In genomic region chr15:79380755-79381499, GRCh38 we compare ENCODE assay signal across 8 cellular contexts. TPM values are rescaled to one million over a fixed set of nuclear protein-coding genes. Genes with fewer than 3 reads are reported as not detected.
DNase-seq lines count a peak whose midpoint lies in the region; ATAC-seq and TF ChIP-seq lines count a peak whose summit lies in the region.

No MANE protein-coding gene starts in this region.

- no peak overlapping the region for H3K27ac ChIP-seq in left lung

- POLR2A ChIA-PET in GM10248 (lab: Yijun Ruan, JAX) = no interaction called here

- no peak overlapping the region for H3K4me3 ChIP-seq in left lung

- peak; percentile 86 for TF ChIP-seq CTCF in GM10248 (IDR thresholded peaks at IDR 0.05; ENCODE audit: control extremely low read depth, extremely low read depth, low read depth, missing control alignments)
- TF ChIP-seq CTCF in left lung (IDR thresholded peaks at IDR 0.05) = peak; percentile 80 to 86

- no peaks in the 10 kb centered on the region for H3K36me3 ChIP-seq in left lung

- CTCF ChIA-PET in GM10248 (lab: Yijun Ruan, JAX) = interaction anchor here (0.5 to 9.0 kb wide), 44 partner anchors 8 to 1395 kb away, joined by 3 to 162 read pairs (median 4); partner anchors contain the start of gene MINAR1

- no peaks in the 10 kb centered on the region for H3K27me3 ChIP-seq in left lung

- no peaks in the 10 kb centered on the region for H3K9me3 ChIP-seq in left lung

- intact Hi-C loops in left lung (cut with DNase I) = no loop called here

- DNase-seq in GM10248 (ENCODE audit: extremely low spot score) (peak; percentile 72), NCI-H226 (peak; percentile 39), cerebellum (ENCODE audit: low spot score) (peak; percentile 78), left lung (peak in 1 of 2 donors; percentile 66)
- DNase-seq in activated CD4-positive, alpha-beta T cell treated with anti-CD3 and anti-CD28 coated beads for 1 hour = peak; percentile 58
- DNase-seq in stimulated activated CD4-positive, alpha-beta T cell treated with anti-CD3 and anti-CD28 coated beads, Interleukin-4, amount 100 ng/mL, for 48 hours (ENCODE audit: low read depth in 2 of 2) = peak; percentile 66 to 81

- H3K4me1 ChIP-seq in left lung = no peaks in the 10 kb centered on the region

- ATAC-seq in HG02973 (IDR thresholded peaks at IDR 0.05; ENCODE audit: unreplicated experiment) = peak; percentile 73
- ATAC-seq in left lung = peak; percentile 96
- ATAC-seq in GM21526 (IDR thresholded peaks at IDR 0.05; ENCODE audit: low FRiP score, unreplicated experiment) = no peak

RNA-seq across cellular contexts. Expression of gene MINAR1, which starts 51.2 kb away (rescaled TPM):
- total RNA-seq in cerebellum (17.7 TPM), left lung (under 1 TPM; 0.50 to 0.58 TPM)

Comparison
In these comparisons a context has a peak if more than half of its experiments do, and no peak if none do; other contexts are left out.
1. RNA of gene MINAR1, which starts 51.2 kb away (total RNA-seq): 17.7 TPM in cerebellum (single experiment); 0.50 to 0.58 TPM in left lung; every median in the first group is over 10 times any median in the second.